13 cellular contexts compared by ENCODE assay signal in genomic region chr7:135748770-135749169, GRCh38. TPM values are rescaled to one million over a fixed set of nuclear protein-coding genes. Genes with fewer than 3 reads are reported as not detected.
A peak's percentile ranks its signal among the peaks of the same experiment; 100 is the strongest.
DNase-seq lines count a peak whose midpoint lies in the region; ATAC-seq, FAIRE-seq and TF ChIP-seq lines count a peak whose summit lies in the region.
"Had no signal": no experiment of that assay in that cellular context is flagged by ENCODE, and none has a peak within 500 bp of the region (broad histone marks: within the 10 kb centered on the region; RNA-seq: fewer than 3 reads in every experiment).

Gene FAM180A (minus strand): TSS chr7:135748813. CDS start chr7:135748580, 233 bp downstream.

- no peak for FAIRE-seq in HepG2 (lab: Jason Lieb, UNC)
- FAIRE-seq: A549 had no signal

- H3K4me3 ChIP-seq in liver (ENCODE audit: low read depth in 1 of 3, low read length in 3 of 3) (peak within 1 kb of the TSS in 1 of 3 donors; percentile 36), HepG2 (replicated peaks in 1 of 3; ENCODE audit: insufficient read depth in 1 of 3, low read depth in 2 of 3, low read length in 3 of 3) (no peak within 1 kb of the TSS), fibroblast of the aortic adventitia (ENCODE audit: low read depth, low read length) (peak within 1 kb of the TSS; percentile 94)
- H3K4me3 ChIP-seq: A549 had no signal

- H3K9me3 ChIP-seq in liver (ENCODE audit: control insufficient read depth in 4 of 4, low read length in 3 of 4) (no peaks in the 10 kb centered on the region), HepG2 (ENCODE audit: low read length) (no peaks in the 10 kb centered on the region)
- H3K9me3 ChIP-seq: A549, neutrophil had no signal

- H3K9me3 Mint-ChIP-seq in activated CD8-positive, alpha-beta T cell treated with anti-CD3 and anti-CD28 coated beads for 36 hours, result no peaks in the 10 kb centered on the region
- H3K9me3 Mint-ChIP-seq: activated CD4-positive, alpha-beta memory T cell treated with anti-CD3 and anti-CD28 coated beads for 36 hours had no signal

- H3K4me1 Mint-ChIP-seq in activated CD8-positive, alpha-beta T cell treated with anti-CD3 and anti-CD28 coated beads for 36 hours (ENCODE audit: low read depth), result no peaks in the 10 kb centered on the region

- POLR2A ChIA-PET in HepG2 (lab: Yijun Ruan, JAX), result no interaction called here
- POLR2A ChIA-PET in activated CD8-positive, alpha-beta T cell treated with anti-CD3 and anti-CD28 coated beads for 36 hours (lab: Charles Lee), result no interaction called here

- no peaks in the 10 kb centered on the region for H3K79me2 ChIP-seq in HepG2 (ENCODE audit: insufficient read depth, low read length)

- TF ChIP-seq POLR2A in HepG2 (IDR thresholded peaks at IDR 0.05; ENCODE audit: insufficient read depth in 1 of 2, low read depth in 2 of 2, low read length in 2 of 2), result no peak

- TF ChIP-seq RAD21 in liver (IDR thresholded peaks at IDR 0.05) (no peak), HepG2 (CRISPR knock-in tag; IDR thresholded peaks at IDR 0.05) (no peak)

- H3K4me3 Mint-ChIP-seq in activated CD8-positive, alpha-beta T cell treated with anti-CD3 and anti-CD28 coated beads for 36 hours, result no peak within 1 kb of the TSS
- H3K4me3 Mint-ChIP-seq: activated CD4-positive, alpha-beta memory T cell treated with anti-CD3 and anti-CD28 coated beads for 36 hours had no signal

- no TSS peak for BruUV-seq in HepG2 (replicated peaks; lab: Mats Ljungman, UMichigan)

- H2AFZ ChIP-seq in HepG2 (ENCODE audit: low read length), result no peak within 1 kb of the TSS

- H3K27me3 ChIP-seq in liver (ENCODE audit: control insufficient read depth in 4 of 4, insufficient read depth in 4 of 4, low read length in 3 of 4) (no peaks in the 10 kb centered on the region), HepG2 (ENCODE audit: control insufficient read depth in 1 of 2, insufficient read depth in 2 of 2, low read length in 2 of 2) (peaks cover 0 to 34% of the 10 kb centered on the region in 2 experiments; a peak in 3 of 5 replicates)
- H3K27me3 ChIP-seq: neutrophil had no signal

- no peak within 1 kb of the TSS for H3K27ac Mint-ChIP-seq in activated CD8-positive, alpha-beta T cell treated with anti-CD3 and anti-CD28 coated beads for 36 hours
- H3K27ac Mint-ChIP-seq: activated CD4-positive, alpha-beta memory T cell treated with anti-CD3 and anti-CD28 coated beads for 36 hours had no signal

- H3K9ac ChIP-seq in liver (ENCODE audit: low read depth in 1 of 2, low read length in 2 of 2) (no peak within 1 kb of the TSS), HepG2 (ENCODE audit: insufficient read depth, low read depth, low read length) (no peak within 1 kb of the TSS)

- in situ Hi-C loops in HepG2 (cut with HindIII; ENCODE audit: extremely low pct_ligation_motif_present, low pct_unique_long_range_greater_than_20kb), result no loop called here

- intact Hi-C loops in HepG2 (cut with micrococcal nuclease; ENCODE audit: unreplicated experiment), result no loop called here
- intact Hi-C loops in activated CD8-positive, alpha-beta T cell treated with anti-CD3 and anti-CD28 coated beads for 36 hours (cut with micrococcal nuclease), result no loop called here

- no peak for TF ChIP-seq EP300 in HepG2 (IDR thresholded peaks at IDR 0.05; ENCODE audit: low read depth in 2 of 2, low read length in 2 of 2)
- no peak for TF ChIP-seq EP300 in HepG2 (CRISPR knock-in tag; IDR thresholded peaks at IDR 0.05; ENCODE audit: borderline replicate concordance)

- no peak for DNase-seq in HepG2 (ENCODE audit: low spot score)
- peak; percentile 97 for DNase-seq in fibroblast of the aortic adventitia (ENCODE audit: low read depth)
- DNase-seq in omental fat pad (ENCODE audit: low spot score), result no peak
- DNase-seq in OCI-M1 (lab: John Stamatoyannopoulos, UW), result no peak
- no peak for DNase-seq in central memory CD4-positive, alpha-beta T cell
- no peak for DNase-seq in NCI-H1092 treated with DMSO at 0.1 percent for 48 hours (lab: John Stamatoyannopoulos, UW)
- no peak for DNase-seq in activated CD8-positive, alpha-beta T cell treated with anti-CD3 and anti-CD28 coated beads for 36 hours
- DNase-seq: activated CD4-positive, alpha-beta memory T cell treated with anti-CD3 and anti-CD28 coated beads for 36 hours; NCI-H2171 treated with DMSO at 0.1 percent for 48 hours had no signal

- no peaks in the 10 kb centered on the region for H3K36me3 Mint-ChIP-seq in activated CD8-positive, alpha-beta T cell treated with anti-CD3 and anti-CD28 coated beads for 36 hours (ENCODE audit: low read depth)
- H3K36me3 Mint-ChIP-seq: activated CD4-positive, alpha-beta memory T cell treated with anti-CD3 and anti-CD28 coated beads for 36 hours had no signal

- no peaks in the 10 kb centered on the region for H4K20me1 ChIP-seq in HepG2 (ENCODE audit: insufficient read depth, low read length)

- TF ChIP-seq CTCF in liver (IDR thresholded peaks at IDR 0.05; ENCODE audit: low read depth, low read length, missing input control), result no peak
- no peak for TF ChIP-seq CTCF in HepG2 (CRISPR knock-in tag; IDR thresholded peaks at IDR 0.05)
- TF ChIP-seq CTCF in fibroblast of the aortic adventitia (IDR thresholded peaks at IDR 0.05; ENCODE audit: insufficient read depth, low read length), result no peak
- no peak for TF ChIP-seq CTCF in omental fat pad (IDR thresholded peaks at IDR 0.05)
- no peak for TF ChIP-seq CTCF in activated CD8-positive, alpha-beta T cell treated with anti-CD3 and anti-CD28 coated beads for 36 hours (IDR thresholded peaks at IDR 0.05)

- peaks cover 7% of the 10 kb centered on the region for H3K27me3 Mint-ChIP-seq in activated CD8-positive, alpha-beta T cell treated with anti-CD3 and anti-CD28 coated beads for 36 hours

- no peaks in the 10 kb centered on the region for H3K36me3 ChIP-seq in liver (ENCODE audit: control insufficient read depth in 4 of 4, insufficient read depth in 3 of 4, low read depth in 1 of 4, low read length in 3 of 4)
- no peaks in the 10 kb centered on the region for H3K36me3 ChIP-seq in HepG2 (replicated peaks in 1 of 2; ENCODE audit: control insufficient read depth in 1 of 2, insufficient read depth in 2 of 2, low read length in 2 of 2)
- H3K36me3 ChIP-seq: neutrophil had no signal

- peak within 1 kb of the TSS; percentile 47 to 61 for H3K27ac ChIP-seq in liver (ENCODE audit: low read depth in 1 of 2, low read length in 2 of 2)
- no peak within 1 kb of the TSS for H3K27ac ChIP-seq in HepG2 (ENCODE audit: extremely low read length, insufficient read depth, low read length)
- H3K27ac ChIP-seq: A549, neutrophil had no signal

- H3K4me2 ChIP-seq in HepG2 (ENCODE audit: low read depth, low read length), result no peak within 1 kb of the TSS
- H3K4me2 ChIP-seq: A549 had no signal

- WGBS in liver, result 82% methylated on average over 11 of the region's 11 CpGs
- 0% methylated on average over 2 of the region's 11 CpGs for WGBS in HepG2 (ENCODE audit: low lambda C conversion rate)

- ATAC-seq in HepG2 (no peak), omental fat pad (ENCODE audit: low FRiP score) (peak; percentile 86)
- no peak for ATAC-seq in activated CD8-positive, alpha-beta T cell treated with anti-CD3 and anti-CD28 coated beads for 36 hours
- ATAC-seq: A549, SK-N-SH treated with all-trans-retinoic acid at 6 μM for 48 hours had no signal

- CTCF ChIA-PET in HepG2 (lab: Yijun Ruan, JAX; ENCODE audit: low intra/inter-chr PET ratio, low total read pairs), result no interaction called here
- CTCF ChIA-PET in activated CD8-positive, alpha-beta T cell treated with anti-CD3 and anti-CD28 coated beads for 36 hours (lab: Charles Lee), result no interaction called here

- H3K4me1 ChIP-seq in liver (ENCODE audit: control insufficient read depth in 4 of 4, insufficient read depth in 4 of 4, low read length in 3 of 4), result no peaks in the 10 kb centered on the region
- H3K4me1 ChIP-seq in HepG2 (ENCODE audit: insufficient read depth, low read length), result no peaks in the 10 kb centered on the region

TF ChIP-seq in liver, 16 proteins besides CTCF, POLR2A, EP300 and RAD21:
- TF ChIP-seq EGR1 (IDR thresholded peaks at IDR 0.05; ENCODE audit: low read depth in 2 of 2), result no peak

TF ChIP-seq in HepG2, 621 proteins besides CTCF, POLR2A, EP300 and RAD21 (continues in another document):
- TF ChIP-seq REXO4 (CRISPR knock-in tag; IDR thresholded peaks at IDR 0.05; ENCODE audit: borderline replicate concordance) (no peak), PHF5A (CRISPR knock-in tag; IDR thresholded peaks at IDR 0.05; ENCODE audit: low read depth, unreplicated experiment) (no peak), NFATC3 (CRISPR knock-in tag; IDR thresholded peaks at IDR 0.05) (no peak)

RNA-seq across cellular contexts. Expression of gene FAM180A, which starts in this region (rescaled TPM):
- total RNA-seq in liver (10 to 100 TPM in 1 of 2 donors, under 1 TPM in 1; 0.19 to 10.5 TPM), HepG2 (2016; rRNA removed; fragmentation: Illumina TruSeq; extraction: Trizol) (not detected in 2 replicates), fibroblast of the aortic adventitia (ENCODE audit: low replicate concordance) (2.5 and 71.0 TPM in 2 replicates), omental fat pad (10 to 100 TPM in 2 of 4 donors, 1 to 10 TPM in 2; 1.9 to 30.5 (median 9.8) TPM)
- polyA plus RNA-seq in liver (1 to 10 TPM; 4.1 to 7.0 TPM), HepG2 (2011; rRNA removed) (not detected in 2 replicates)
- not detected in 2 replicates for total RNA-seq in HepG2 (2016; cell fraction: cytosol; rRNA removed; fragmentation: Illumina TruSeq; extraction: Trizol; ENCODE audit: low read depth)
- total RNA-seq in HepG2 (2016; cell fraction: insoluble cytoplasmic fraction; rRNA removed; fragmentation: Illumina TruSeq; extraction: Trizol), result not detected in 2 replicates
- total RNA-seq in HepG2 (2016; cell fraction: membrane; rRNA removed; fragmentation: Illumina TruSeq; extraction: Trizol), result not detected in 2 replicates
- total RNA-seq in HepG2 (2016; cell fraction: nucleus; rRNA removed; fragmentation: Illumina TruSeq; extraction: Trizol), result not detected in 2 replicates
- not detected in 2 replicates for polyA plus RNA-seq in HepG2 (2011; cell fraction: cytosol; rRNA removed)
- not detected in 2 replicates for polyA plus RNA-seq in HepG2 (2011; cell fraction: nucleus; rRNA removed)
- not detected in 2 replicates for polyA plus RNA-seq in HepG2 (2012)
- polyA plus RNA-seq in HepG2 (2016; cell fraction: cytosol; fragmentation: Illumina TruSeq; extraction: Trizol; ENCODE audit: low read depth), result not detected in 2 replicates
- not detected in 2 replicates for polyA plus RNA-seq in HepG2 (2016; cell fraction: insoluble cytoplasmic fraction; fragmentation: Illumina TruSeq; extraction: Trizol; ENCODE audit: low read depth)
- not detected in 2 replicates for polyA plus RNA-seq in HepG2 (2016; cell fraction: membrane; fragmentation: Illumina TruSeq; extraction: Trizol; ENCODE audit: low read depth)
- not detected in 2 replicates for polyA plus RNA-seq in HepG2 (2016; cell fraction: nucleus; fragmentation: Illumina TruSeq; extraction: Trizol; ENCODE audit: insufficient read depth, low read depth)
- 0.14 TPM in 1 of 2 replicates, not detected in the other for polyA minus RNA-seq in HepG2 (2011; rRNA and poly(A)+ RNA removed; ENCODE audit: low replicate concordance)
- not detected in 2 replicates for polyA minus RNA-seq in HepG2 (2011; cell fraction: cytosol; rRNA and poly(A)+ RNA removed)
- polyA minus RNA-seq in HepG2 (2011; cell fraction: nucleus; rRNA and poly(A)+ RNA removed), result not detected in 2 replicates
- total RNA-seq in activated CD8-positive, alpha-beta T cell treated with anti-CD3 and anti-CD28 coated beads for 36 hours, result not detected
- total RNA-seq: activated CD4-positive, alpha-beta memory T cell treated with anti-CD3 and anti-CD28 coated beads for 36 hours had no signal
- polyA plus RNA-seq: A549 had no signal
